Comparison of ENCODE assay signal across 3 cellular contexts in the genomic region with DNA sequence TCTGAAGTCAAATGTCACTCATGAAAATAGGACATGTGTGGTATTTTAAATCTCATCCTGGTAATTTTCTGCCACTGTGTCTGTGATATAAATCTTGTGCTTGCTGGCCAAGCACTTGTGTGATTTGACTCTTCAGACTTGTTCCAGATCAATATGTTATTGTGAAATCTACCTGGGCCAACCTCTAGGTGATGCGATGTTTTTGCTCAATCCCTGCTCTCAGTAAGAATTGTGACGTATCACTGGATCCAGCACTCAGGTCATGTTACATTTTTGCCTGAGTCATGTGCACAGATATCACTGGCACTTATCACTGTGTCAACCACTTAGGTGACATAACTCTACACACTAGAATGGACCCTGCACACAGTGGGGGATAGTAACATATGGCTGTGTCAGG.
DNase-seq lines count a peak whose midpoint lies in the region; ATAC-seq and TF ChIP-seq lines count a peak whose summit lies in the region.
"Not testable (repeated sequence)": the region's sequence is repeated elsewhere in the genome, so short reads cannot be mapped to it uniquely, and the experiment has no call there.

No MANE protein-coding gene starts in this region.

- DNase-seq in RWPE2 (ENCODE audit: low spot score); body of pancreas; left lobe of liver (ENCODE audit: low spot score): not testable (repeated sequence)

- not testable (repeated sequence) for H3K27ac ChIP-seq in RWPE2 (ENCODE audit: poor library complexity, severe bottlenecking); body of pancreas

- not testable (repeated sequence) for H3K4me3 ChIP-seq in RWPE2 (ENCODE audit: severe bottlenecking); body of pancreas

- not testable (repeated sequence) for H3K4me1 ChIP-seq in RWPE2 (ENCODE audit: insufficient read depth, poor library complexity, severe bottlenecking); body of pancreas

- not testable (repeated sequence) for H3K36me3 ChIP-seq in RWPE2 (ENCODE audit: low read depth); body of pancreas (replicated peaks in 1 of 2; ENCODE audit: insufficient read depth in 1 of 2, low read depth in 2 of 2)

- ATAC-seq in RWPE2 (ENCODE audit: low read depth): peak; percentile 25; the same call in 1 of the 3 replicates
- peak; percentile 86 for ATAC-seq in body of pancreas
- ATAC-seq in left lobe of liver: peak; percentile 64

- not testable (repeated sequence) for H3K9me3 ChIP-seq in RWPE2 (ENCODE audit: severe bottlenecking); body of pancreas

- TF ChIP-seq CTCF in RWPE2 (IDR thresholded peaks at IDR 0.05; ENCODE audit: poor library complexity, severe bottlenecking); body of pancreas (IDR thresholded peaks at IDR 0.05): not testable (repeated sequence)

- TF ChIP-seq POLR2A in body of pancreas (IDR thresholded peaks at IDR 0.05): not testable (repeated sequence)

- H3K27me3 ChIP-seq in RWPE2 (ENCODE audit: insufficient read depth, poor library complexity, severe bottlenecking); body of pancreas: not testable (repeated sequence)

- no CpG with 5 or more reads among the region's 2 CpGs for WGBS in body of pancreas, 2 donors

- intact Hi-C loops in body of pancreas (cut with DNase I): not testable (repeated sequence)

Comparison
In these comparisons a context has a peak if more than half of its experiments do, and no peak if none do; other contexts are left out.
1. ATAC-seq: peak in every context shown above with its lines; median percentile 86 in body of pancreas; 64 in left lobe of liver; 25 in RWPE2.